15 cellular contexts compared by ENCODE assay signal in genomic region chr20:1840865-1841553, GRCh38. TPM values are rescaled to one million over a fixed set of nuclear protein-coding genes. Genes with fewer than 3 reads are reported as not detected.
A peak's percentile ranks its signal among the peaks of the same experiment; 100 is the strongest.
DNase-seq lines count a peak whose midpoint lies in the region; ATAC-seq and TF ChIP-seq lines count a peak whose summit lies in the region.
"Had no signal": no experiment of that assay in that cellular context is flagged by ENCODE, and none has a peak within 500 bp of the region (broad histone marks: within the 10 kb centered on the region; RNA-seq: fewer than 3 reads in every experiment).

No MANE protein-coding gene starts in this region.

- 60 to 77% methylated on average over 1 to 6 of the region's 6 CpGs for WGBS in gastroesophageal sphincter (ENCODE audit: low coverage in 1 of 2), 2 donors
- WGBS in psoas muscle, 3 donors = 62 to 71% (median 65%) methylated on average over 6 of the region's 6 CpGs

- H3K27me3 ChIP-seq in PC-9 (ENCODE audit: insufficient read depth, low read depth) (peaks cover 15% of the 10 kb centered on the region; the same call in 1 of the 2 replicates), gastroesophageal sphincter (peaks cover 8% of the 10 kb centered on the region), psoas muscle (ENCODE audit: insufficient read depth in 3 of 3, low read length in 2 of 3) (no peaks in the 10 kb centered on the region)
- H3K27me3 ChIP-seq: cardiac muscle cell had no signal

- no peaks in the 10 kb centered on the region for H3K9me3 ChIP-seq in PC-9 (ENCODE audit: insufficient read depth, low read depth)
- H3K9me3 ChIP-seq in gastroesophageal sphincter = no peaks in the 10 kb centered on the region
- H3K9me3 ChIP-seq in psoas muscle = no peaks in the 10 kb centered on the region

- H2AFZ ChIP-seq in PC-9 = no peak overlapping the region

- POLR2A ChIA-PET in PC-9 (lab: Charles Lee; ENCODE audit: unreplicated experiment) = no interaction called here

- H3K36me3 ChIP-seq in PC-9 (ENCODE audit: low read depth) (no peaks in the 10 kb centered on the region), gastroesophageal sphincter (no peaks in the 10 kb centered on the region), psoas muscle (ENCODE audit: insufficient read depth in 1 of 2, low read depth in 1 of 2) (no peaks in the 10 kb centered on the region)
- H3K36me3 ChIP-seq: cardiac muscle cell, WERI-Rb-1 had no signal

- no peaks in the 10 kb centered on the region for H4K20me1 ChIP-seq in PC-9 (ENCODE audit: insufficient read depth)

- BruUV-seq in PC-9 (replicated peaks; lab: Mats Ljungman, UMichigan) = no TSS peak

- no peaks in the 10 kb centered on the region for H3F3A ChIP-seq in PC-9 (ENCODE audit: insufficient read depth, low read depth)

- no peak for TF ChIP-seq POLR2A in gastroesophageal sphincter (IDR thresholded peaks at IDR 0.05)

- H3K4me3 Mint-ChIP-seq in CD14-positive monocyte = peak overlapping the region in 1 of 2 donors; percentile 19
- H3K4me3 Mint-ChIP-seq in activated naive CD8-positive, alpha-beta T cell treated with anti-CD3 and anti-CD28 coated beads for 36 hours = no peak overlapping the region
- H3K4me3 Mint-ChIP-seq: effector memory CD8-positive, alpha-beta T cell had no signal

- H3K9me2 ChIP-seq in PC-9 (ENCODE audit: insufficient read depth) = no peaks in the 10 kb centered on the region

- intact Hi-C loops in CD14-positive monocyte (cut with micrococcal nuclease) (loop anchor here in 1 of 2 donors (5.0 to 10.0 kb wide), 3 partner anchors 39 to 104 kb away; no protein-coding TSS in a partner anchor), PC-9 (cut with micrococcal nuclease; ENCODE audit: unreplicated experiment) (no loop called here), psoas muscle (cut with DNase I) (no loop called here)

- H3K27ac ChIP-seq in PC-9 (no peak overlapping the region), gastroesophageal sphincter (peak overlapping the region in 3 of 4 donors; percentile 61 to 73 (median 71)), psoas muscle (peak overlapping the region; percentile 67)
- H3K27ac ChIP-seq: cardiac muscle cell, WERI-Rb-1 had no signal

- peak overlapping the region; percentile 3; the same call in 1 of the 2 replicates for H3K4me2 ChIP-seq in PC-9

- CTCF ChIA-PET in PC-9 (lab: Charles Lee) = no interaction called here

- no peak for TF ChIP-seq CTCF in CD14-positive monocyte (IDR thresholded peaks at IDR 0.05)
- TF ChIP-seq CTCF in PC-9 (conservative IDR thresholded peaks at IDR 0.05) = no peak
- no peak for TF ChIP-seq CTCF in gastroesophageal sphincter (IDR thresholded peaks at IDR 0.05)
- TF ChIP-seq CTCF in psoas muscle (IDR thresholded peaks at IDR 0.05) = no peak

- H3K4me1 ChIP-seq in PC-9 (replicated peaks; ENCODE audit: insufficient read depth) = no peaks in the 10 kb centered on the region
- peaks cover 0 to 37% (median 12%) of the 10 kb centered on the region in 3 donors for H3K4me1 ChIP-seq in gastroesophageal sphincter
- peaks cover 10% of the 10 kb centered on the region for H3K4me1 ChIP-seq in psoas muscle

- no peak for TF ChIP-seq EP300 in gastroesophageal sphincter (IDR thresholded peaks at IDR 0.05)

- H3K27ac Mint-ChIP-seq in CD14-positive monocyte = peak overlapping the region; percentile 93 to 99 (median 98)
- H3K27ac Mint-ChIP-seq in activated naive CD8-positive, alpha-beta T cell treated with anti-CD3 and anti-CD28 coated beads for 36 hours = no peak overlapping the region
- H3K27ac Mint-ChIP-seq: effector memory CD8-positive, alpha-beta T cell had no signal

- peaks cover 1 to 9% (median 4%) of the 10 kb centered on the region in 3 donors for H3K27me3 Mint-ChIP-seq in CD14-positive monocyte (ENCODE audit: low read depth in 3 of 3)
- peaks cover 10% of the 10 kb centered on the region for H3K27me3 Mint-ChIP-seq in activated naive CD8-positive, alpha-beta T cell treated with anti-CD3 and anti-CD28 coated beads for 36 hours

- H3K36me3 Mint-ChIP-seq in CD14-positive monocyte = peaks cover 7 to 9% of the 10 kb centered on the region in 2 donors
- H3K36me3 Mint-ChIP-seq in activated naive CD8-positive, alpha-beta T cell treated with anti-CD3 and anti-CD28 coated beads for 36 hours = no peaks in the 10 kb centered on the region

- H3K4me3 ChIP-seq in PC-9 (no peak overlapping the region), gastroesophageal sphincter (no peak overlapping the region), psoas muscle (no peak overlapping the region)
- H3K4me3 ChIP-seq: cardiac muscle cell had no signal

- peaks cover 70% of the 10 kb centered on the region for H3K4me1 Mint-ChIP-seq in CD14-positive monocyte
- H3K4me1 Mint-ChIP-seq in activated naive CD8-positive, alpha-beta T cell treated with anti-CD3 and anti-CD28 coated beads for 36 hours = peaks cover 12% of the 10 kb centered on the region

- ATAC-seq in gastroesophageal sphincter (no peak), psoas muscle (no peak), GM21619 (IDR thresholded peaks at IDR 0.05; ENCODE audit: unreplicated experiment) (no peak)
- ATAC-seq: effector memory CD8-positive, alpha-beta T cell had no signal

- DNase-seq in CD14-positive monocyte (ENCODE audit: low spot score) (no peak), PC-9 (no peak), psoas muscle (no peak), NCI-H345 treated with DMSO at 0.1 percent for 48 hours (lab: John Stamatoyannopoulos, UW; ENCODE audit: unreplicated experiment) (no peak)
- no peak for DNase-seq in activated CD4-positive, alpha-beta T cell treated with anti-CD3 and anti-CD28 coated beads, Interleukin-2, amount 50 U/mL, for 48 hours
- no peak for DNase-seq in activated naive CD8-positive, alpha-beta T cell treated with anti-CD3 and anti-CD28 coated beads for 36 hours
- DNase-seq: activated naive CD4-positive, alpha-beta T cell treated with anti-CD3 and anti-CD28 coated beads, Interleukin-2, amount 50 U/mL, for 16 hours; effector memory CD8-positive, alpha-beta T cell; NCI-H1105; NCI-H345; stimulated activated CD4-positive, alpha-beta T cell treated with anti-CD3 and anti-CD28 coated beads, Interleukin-4, amount 100 ng/mL, for 24 hours; WERI-Rb-1 had no signal

- H3K79me2 ChIP-seq in PC-9 (ENCODE audit: low read depth) = no peaks in the 10 kb centered on the region

- H3K9me3 Mint-ChIP-seq in CD14-positive monocyte = peaks cover 9 to 22% (median 19%) of the 10 kb centered on the region in 7 donors
- H3K9me3 Mint-ChIP-seq in activated naive CD8-positive, alpha-beta T cell treated with anti-CD3 and anti-CD28 coated beads for 36 hours = no peaks in the 10 kb centered on the region
- H3K9me3 Mint-ChIP-seq: effector memory CD8-positive, alpha-beta T cell had no signal

RNA-seq across cellular contexts. Expression of gene SIRPA, which starts 54.2 kb away (rescaled TPM):
- polyA plus RNA-seq in CD14-positive monocyte (10 to 100 TPM; 28.4 to 58.3 TPM), psoas muscle (10 to 100 TPM in 2 of 3 donors, 1 to 10 TPM in 1; 6.2 to 15.5 (median 14.3) TPM)
- total RNA-seq in PC-9 (2021) (18.4 and 18.5 TPM in 2 replicates), gastroesophageal sphincter (10 to 100 TPM; 11.7 to 31.7 (median 27.4) TPM), psoas muscle (10 to 100 TPM; 14.9 to 42.9 (median 22.7) TPM)
- under 1 TPM; 0.12 to 0.31 TPM for total RNA-seq in activated naive CD8-positive, alpha-beta T cell treated with anti-CD3 and anti-CD28 coated beads for 36 hours

Comparison
In these comparisons a context has a peak if more than half of its experiments do, and no peak if none do; other contexts are left out.
1. RNA of gene SIRPA, which starts 54.2 kb away (total RNA-seq): 11.7 to 31.7 TPM in gastroesophageal sphincter, 14.9 to 42.9 TPM in psoas muscle and 18.4 to 18.5 TPM in PC-9; 0.12 to 0.31 TPM in activated naive CD8-positive, alpha-beta T cell treated with anti-CD3 and anti-CD28 coated beads for 36 hours; every median in the first group is over 4 times any median in the second.